24 cellular contexts compared by ENCODE assay signal in the genomic region with DNA sequence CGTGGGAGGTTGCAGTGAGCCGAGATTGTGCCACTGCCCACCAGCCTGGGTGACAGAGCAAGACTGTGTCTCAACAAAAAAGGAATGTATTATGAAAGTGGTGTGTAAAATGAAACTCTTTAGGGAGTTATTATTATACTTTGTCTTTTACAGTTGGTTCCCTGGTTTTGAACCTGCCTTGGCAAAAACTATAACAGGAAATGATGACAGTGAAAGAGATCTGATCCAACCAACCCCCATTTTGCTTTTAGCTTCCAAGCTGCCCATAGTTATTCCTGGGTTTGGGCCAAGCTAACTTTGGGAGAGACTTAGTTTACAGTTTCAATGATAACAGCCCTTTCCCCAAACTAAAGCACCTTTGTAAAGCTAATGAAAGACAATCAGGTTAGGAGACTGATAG. TPM values are rescaled to one million over a fixed set of nuclear protein-coding genes. Genes with fewer than 3 reads are reported as not detected.
DNase-seq lines count a peak whose midpoint lies in the region; TF ChIP-seq lines count a peak whose summit lies in the region.
"Had no signal": no experiment of that assay in that cellular context is flagged by ENCODE, and none has a peak within 500 bp of the region (broad histone marks: within the 10 kb centered on the region; RNA-seq: fewer than 3 reads in every experiment).

No MANE protein-coding gene starts in this region.

- H3K4me2 ChIP-seq in osteoblast (ENCODE audit: insufficient read depth, low read length) = peak overlapping the region; percentile 81
- H3K4me2 ChIP-seq: BLaER1 had no signal

- H2AFZ ChIP-seq in osteoblast (ENCODE audit: low read length) = no peak overlapping the region

- CTCF ChIA-PET in activated CD4-positive, alpha-beta memory T cell treated with anti-CD3 and anti-CD28 coated beads, Interleukin-2, amount 10 ng/mL, durations not matched to agents 7 days and 5 days (lab: Charles Lee) = interaction anchor here (0.9 kb wide), 2 partner anchors 34 to 98 kb away, joined by 3 read pairs; no protein-coding TSS in a partner anchor
- CTCF ChIA-PET in activated CD4-positive, alpha-beta memory T cell treated with anti-CD3 and anti-CD28 coated beads for 36 hours (lab: Charles Lee) = no interaction called here

- no peaks in the 10 kb centered on the region for H3K79me2 ChIP-seq in osteoblast (ENCODE audit: insufficient read depth, low read length)

- peaks cover 55% of the 10 kb centered on the region for H3K4me1 Mint-ChIP-seq in activated CD4-positive, alpha-beta memory T cell treated with anti-CD3 and anti-CD28 coated beads, Interleukin-2, amount 10 ng/mL, durations not matched to agents 7 days and 5 days
- peaks cover 41% of the 10 kb centered on the region for H3K4me1 Mint-ChIP-seq in activated CD4-positive, alpha-beta memory T cell treated with anti-CD3 and anti-CD28 coated beads for 36 hours (ENCODE audit: low read depth)
- peaks cover 41% of the 10 kb centered on the region for H3K4me1 Mint-ChIP-seq in chondrocyte (ENCODE audit: low read depth)
- H3K4me1 Mint-ChIP-seq: stimulated activated memory B cell treated with anti-CD40 and anti-IgM and Interleukin-4, amounts not matched to agents 10 μg/mL and 1 μg/mL and 100 μg/mL, for 72 hours had no signal

- WGBS in spleen, 5 donors = 85 to 93% (median 87%) methylated on average over 2 of the region's 2 CpGs

- H3K4me3 Mint-ChIP-seq in activated CD4-positive, alpha-beta memory T cell treated with anti-CD3 and anti-CD28 coated beads, Interleukin-2, amount 10 ng/mL, durations not matched to agents 7 days and 5 days = no peak overlapping the region
- H3K4me3 Mint-ChIP-seq in activated CD4-positive, alpha-beta memory T cell treated with anti-CD3 and anti-CD28 coated beads for 36 hours = no peak overlapping the region
- no peak overlapping the region for H3K4me3 Mint-ChIP-seq in chondrocyte (ENCODE audit: unreplicated experiment)
- H3K4me3 Mint-ChIP-seq: activated naive CD8-positive, alpha-beta T cell treated with anti-CD3 and anti-CD28 coated beads, Interleukin-2, amount 10 ng/mL, durations not matched to agents 7 days and 5 days; stimulated activated memory B cell treated with anti-CD40 and anti-IgM and Interleukin-4, amounts not matched to agents 10 μg/mL and 1 μg/mL and 100 μg/mL, for 72 hours had no signal

- H3K27me3 Mint-ChIP-seq in activated CD4-positive, alpha-beta memory T cell treated with anti-CD3 and anti-CD28 coated beads, Interleukin-2, amount 10 ng/mL, durations not matched to agents 7 days and 5 days = no peaks in the 10 kb centered on the region
- H3K27me3 Mint-ChIP-seq in activated CD4-positive, alpha-beta memory T cell treated with anti-CD3 and anti-CD28 coated beads for 36 hours = no peaks in the 10 kb centered on the region
- H3K27me3 Mint-ChIP-seq in chondrocyte (ENCODE audit: low read depth) = no peaks in the 10 kb centered on the region
- H3K27me3 Mint-ChIP-seq: activated naive CD8-positive, alpha-beta T cell treated with anti-CD3 and anti-CD28 coated beads, Interleukin-2, amount 10 ng/mL, durations not matched to agents 7 days and 5 days had no signal

- POLR2A ChIA-PET in activated CD4-positive, alpha-beta memory T cell treated with anti-CD3 and anti-CD28 coated beads, Interleukin-2, amount 10 ng/mL, durations not matched to agents 7 days and 5 days (lab: Charles Lee) = interaction anchor here (0.9 to 1.4 kb wide), 3 partner anchors 14 to 34 kb away, joined by 3 read pairs; a partner anchor contains a TSS
- POLR2A ChIA-PET in activated CD4-positive, alpha-beta memory T cell treated with anti-CD3 and anti-CD28 coated beads for 36 hours (lab: Charles Lee) = no interaction called here

- no peaks in the 10 kb centered on the region for H4K20me1 ChIP-seq in osteoblast (ENCODE audit: insufficient read depth, low read length)
- H4K20me1 ChIP-seq: BLaER1 had no signal

- peaks cover 7% of the 10 kb centered on the region for H3K36me3 Mint-ChIP-seq in activated CD4-positive, alpha-beta memory T cell treated with anti-CD3 and anti-CD28 coated beads, Interleukin-2, amount 10 ng/mL, durations not matched to agents 7 days and 5 days (ENCODE audit: low read depth)
- H3K36me3 Mint-ChIP-seq in activated CD4-positive, alpha-beta memory T cell treated with anti-CD3 and anti-CD28 coated beads for 36 hours = no peaks in the 10 kb centered on the region
- H3K36me3 Mint-ChIP-seq in chondrocyte (ENCODE audit: low read depth) = no peaks in the 10 kb centered on the region
- H3K36me3 Mint-ChIP-seq: stimulated activated memory B cell treated with anti-CD40 and anti-IgM and Interleukin-4, amounts not matched to agents 10 μg/mL and 1 μg/mL and 100 μg/mL, for 72 hours had no signal

- H3K4me1 ChIP-seq in osteoblast (ENCODE audit: insufficient read depth, low read length) (peaks cover 48% of the 10 kb centered on the region), right atrium auricular region (peaks cover 0 to 3% of the 10 kb centered on the region in 2 donors), spleen (peaks cover 0 to 19% (median 5%) of the 10 kb centered on the region in 6 donors)
- H3K4me1 ChIP-seq: HAP-1 had no signal

- H3K27ac ChIP-seq in osteoblast (ENCODE audit: low read depth, low read length) (peak overlapping the region; percentile 96), right atrium auricular region (no peak overlapping the region), spleen (no peak overlapping the region)
- H3K27ac ChIP-seq: BLaER1, foreskin keratinocyte had no signal

- no peaks in the 10 kb centered on the region for H3K36me3 ChIP-seq in osteoblast (ENCODE audit: insufficient read depth, low read length)
- H3K36me3 ChIP-seq in right atrium auricular region = no peaks in the 10 kb centered on the region
- H3K36me3 ChIP-seq in spleen = no peaks in the 10 kb centered on the region
- H3K36me3 ChIP-seq: HAP-1 had no signal

- H3K27ac Mint-ChIP-seq in activated CD4-positive, alpha-beta memory T cell treated with anti-CD3 and anti-CD28 coated beads, Interleukin-2, amount 10 ng/mL, durations not matched to agents 7 days and 5 days = peak overlapping the region; percentile 0
- no peak overlapping the region for H3K27ac Mint-ChIP-seq in activated CD4-positive, alpha-beta memory T cell treated with anti-CD3 and anti-CD28 coated beads for 36 hours
- H3K27ac Mint-ChIP-seq in chondrocyte (ENCODE audit: unreplicated experiment) = peak overlapping the region; percentile 74
- H3K27ac Mint-ChIP-seq: activated naive CD8-positive, alpha-beta T cell treated with anti-CD3 and anti-CD28 coated beads, Interleukin-2, amount 10 ng/mL, durations not matched to agents 7 days and 5 days; activated T-helper 2 cell treated with anti-CD3 and anti-CD28 coated beads, Interferon-gamma antibody, Interleukin-2, Interleukin-4, amounts not matched to agents 10 μg/mL and 5 μg/mL and 100 μg/mL, durations not matched to agents 14 hours and 24 hours and 36 hours; stimulated activated memory B cell treated with anti-CD40 and anti-IgM and Interleukin-4, amounts not matched to agents 10 μg/mL and 1 μg/mL and 100 μg/mL, for 72 hours had no signal

- H3K27me3 ChIP-seq in osteoblast (ENCODE audit: insufficient read depth, low read length) (no peaks in the 10 kb centered on the region), right atrium auricular region (no peaks in the 10 kb centered on the region), spleen (replicated peaks in 1 of 7) (peaks cover 0 to 8% (median 0%) of the 10 kb centered on the region in 7 donors)
- H3K27me3 ChIP-seq: BLaER1, foreskin keratinocyte had no signal

- no peak for TF ChIP-seq CTCF in chondrocyte (IDR thresholded peaks at IDR 0.05)
- no peak for TF ChIP-seq CTCF in osteoblast (IDR thresholded peaks at IDR 0.05; ENCODE audit: extremely low read depth, low read depth, low read length)
- no peak for TF ChIP-seq CTCF in right atrium auricular region (IDR thresholded peaks at IDR 0.05)
- no peak for TF ChIP-seq CTCF in spleen (IDR thresholded peaks at IDR 0.05 in 8 of 11, conservative IDR thresholded peaks at IDR 0.05 in 3 of 11)

- H3K9me3 Mint-ChIP-seq in activated CD4-positive, alpha-beta memory T cell treated with anti-CD3 and anti-CD28 coated beads, Interleukin-2, amount 10 ng/mL, durations not matched to agents 7 days and 5 days = no peaks in the 10 kb centered on the region
- no peaks in the 10 kb centered on the region for H3K9me3 Mint-ChIP-seq in activated CD4-positive, alpha-beta memory T cell treated with anti-CD3 and anti-CD28 coated beads for 36 hours
- H3K9me3 Mint-ChIP-seq in chondrocyte (ENCODE audit: low read depth) = no peaks in the 10 kb centered on the region
- H3K9me3 Mint-ChIP-seq: stimulated activated memory B cell treated with anti-CD40 and anti-IgM and Interleukin-4, amounts not matched to agents 10 μg/mL and 1 μg/mL and 100 μg/mL, for 72 hours had no signal

- no peak for DNase-seq in activated CD4-positive, alpha-beta memory T cell treated with anti-CD3 and anti-CD28 coated beads, Interleukin-2, amount 10 ng/mL, durations not matched to agents 7 days and 5 days
- DNase-seq in activated CD4-positive, alpha-beta memory T cell treated with anti-CD3 and anti-CD28 coated beads for 36 hours = no peak
- peak; percentile 43 for DNase-seq in M059J (ENCODE audit: low read depth)
- DNase-seq in chondrocyte (ENCODE audit: low spot score) = no peak
- no peak for DNase-seq in osteoblast (ENCODE audit: insufficient read length, low spot score, missing footprints)
- DNase-seq in NCI-H2171 (lab: John Stamatoyannopoulos, UW) = no peak
- DNase-seq in right atrium auricular region (ENCODE audit: low spot score) = no peak
- DNase-seq in spleen = no peak
- DNase-seq: activated CD4-positive, alpha-beta T cell treated with anti-CD3 and anti-CD28 coated beads for 1 hour; activated naive CD8-positive, alpha-beta T cell treated with anti-CD3 and anti-CD28 coated beads, Interleukin-2, amount 10 ng/mL, durations not matched to agents 7 days and 5 days; DND-41; foreskin keratinocyte; left cardiac atrium; mammary epithelial cell; NCI-H1105; NCI-H1930; NCI-H446; occipital lobe; small intestine; stimulated activated CD4-positive, alpha-beta T cell treated with anti-CD3 and anti-CD28 coated beads, Interleukin-2, amount 100 ng/mL, for 24 hours had no signal

- no peak for TF ChIP-seq POLR2A in spleen (IDR thresholded peaks at IDR 0.05)

- H3K9me3 ChIP-seq in osteoblast (ENCODE audit: low read depth, low read length) (no peaks in the 10 kb centered on the region), right atrium auricular region (no peaks in the 10 kb centered on the region), spleen (no peaks in the 10 kb centered on the region)
- H3K9me3 ChIP-seq: BLaER1, HAP-1 had no signal

- intact Hi-C loops in activated CD4-positive, alpha-beta memory T cell treated with anti-CD3 and anti-CD28 coated beads for 36 hours (cut with micrococcal nuclease) = no loop called here
- intact Hi-C loops in spleen (cut with DNase I; ENCODE audit: low total_unique reads) = no loop called here

- H3K4me3 ChIP-seq in osteoblast (ENCODE audit: insufficient read depth, low read length) = no peak overlapping the region
- no peak overlapping the region for H3K4me3 ChIP-seq in right atrium auricular region
- no peak overlapping the region for H3K4me3 ChIP-seq in spleen
- H3K4me3 ChIP-seq: BLaER1, HAP-1 had no signal

RNA-seq across cellular contexts. Expression of a gene that starts 34.1 kb away (rescaled TPM):
- total RNA-seq in activated CD4-positive, alpha-beta memory T cell treated with anti-CD3 and anti-CD28 coated beads, Interleukin-2, amount 10 ng/mL, durations not matched to agents 7 days and 5 days = 10 to 100 TPM; 45.1 to 45.5 TPM
- 10 to 100 TPM; 21.8 to 22.1 TPM for total RNA-seq in activated CD4-positive, alpha-beta memory T cell treated with anti-CD3 and anti-CD28 coated beads for 36 hours
- total RNA-seq in M059J (2014; rRNA removed; shearing (Covaris generic)) = 28.3 and 51.2 TPM in 2 replicates
- total RNA-seq in chondrocyte = 13.7 to 16.0 TPM (median 14.5 TPM) in 3 replicates
- 43.8 and 61.0 TPM in 2 replicates for total RNA-seq in osteoblast
- 10 to 100 TPM in 1 of 2 donors, 1 to 10 TPM in 1; 9.7 to 10.5 TPM for total RNA-seq in right atrium auricular region
- total RNA-seq in spleen = 10 to 100 TPM; 11.3 to 19.2 (median 14.6) TPM
- polyA plus RNA-seq in spleen = 10 to 100 TPM in 1 of 3 donors, 1 to 10 TPM in 2; 4.3 to 10.2 (median 6.0) TPM
